In the genomic region with DNA sequence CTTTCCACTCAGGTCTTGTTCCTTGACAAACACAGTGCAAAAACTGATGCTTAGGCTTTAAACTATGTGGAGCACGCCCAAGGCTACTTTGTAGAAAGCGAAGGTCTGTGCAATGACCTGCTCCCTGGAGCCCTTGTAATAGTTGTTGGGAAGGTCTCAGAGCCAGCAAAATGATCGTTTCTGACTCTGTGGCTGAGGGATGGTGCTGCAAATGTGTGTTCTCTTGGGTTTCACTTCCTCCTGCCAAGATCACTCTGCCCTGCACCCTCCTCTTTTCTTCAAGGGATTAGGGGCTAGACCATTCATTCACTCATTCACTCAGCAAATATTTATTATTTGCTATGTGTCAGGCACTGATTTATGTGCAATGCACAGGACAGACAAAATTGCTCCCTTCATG, we compare ENCODE assay signal across 13 cellular contexts.
DNase-seq lines count a peak whose midpoint lies in the region; ATAC-seq lines count a peak whose summit lies in the region.
"Had no signal": no experiment of that assay in that cellular context is flagged by ENCODE, and none has a peak within 500 bp of the region (broad histone marks: within the 10 kb centered on the region; RNA-seq: fewer than 3 reads in every experiment).

No MANE protein-coding gene starts in this region.

- H3K36me3 Mint-ChIP-seq in naive B cell, result peaks cover 0 to 2% of the 10 kb centered on the region in 2 donors
- H3K36me3 Mint-ChIP-seq: immature natural killer cell had no signal

- no peaks in the 10 kb centered on the region for H3K9me3 ChIP-seq in MG63
- H3K9me3 ChIP-seq: psoas muscle had no signal

- no peaks in the 10 kb centered on the region for H3K27me3 Mint-ChIP-seq in naive B cell

- H3K36me3 ChIP-seq in MG63, result no peaks in the 10 kb centered on the region

- H3K4me1 Mint-ChIP-seq in naive B cell, result peaks cover 36 to 40% (median 36%) of the 10 kb centered on the region in 3 donors

- H3K27ac Mint-ChIP-seq in naive B cell, result peak overlapping the region in 3 of 6 donors; percentile 38 to 73 (median 60)
- H3K27ac Mint-ChIP-seq: immature natural killer cell had no signal

- peak overlapping the region in 6 of 8 donors; percentile 11 to 79 (median 31) for H3K4me3 Mint-ChIP-seq in naive B cell
- H3K4me3 Mint-ChIP-seq: immature natural killer cell had no signal

- ATAC-seq in GM18909 (IDR thresholded peaks at IDR 0.05; ENCODE audit: poor library complexity, unreplicated experiment) (peak; percentile 80), HG02642 (IDR thresholded peaks at IDR 0.05; ENCODE audit: poor library complexity, unreplicated experiment) (peak; percentile 69), naive B cell (ENCODE audit: low read depth in 2 of 2) (peak; percentile 100)
- no peak for ATAC-seq in activated CD4-positive, CD25-positive, alpha-beta regulatory T cell treated with anti-CD3 and anti-CD28 coated beads, Interleukin-2, amount 50 U/mL, for 24 hours
- ATAC-seq: PC-3, psoas muscle had no signal

- intact Hi-C loops in posterior vena cava (cut with DNase I), result no loop called here

- no peaks in the 10 kb centered on the region for H3K27me3 ChIP-seq in MG63

- H3K9me3 Mint-ChIP-seq in naive B cell, result peaks cover 0 to under 1% (median 0%) of the 10 kb centered on the region in 7 donors
- H3K9me3 Mint-ChIP-seq: immature natural killer cell had no signal

- H3K4me3 ChIP-seq in MG63, result no peak overlapping the region
- H3K4me3 ChIP-seq: psoas muscle had no signal

- DNase-seq in MV-4-11 (lab: John Stamatoyannopoulos, UW) (peak; percentile 88), naive B cell (peak; percentile 66), MG63 (no peak), KG1 (lab: John Stamatoyannopoulos, UW) (no peak), posterior vena cava (ENCODE audit: low spot score) (no peak)
- DNase-seq: activated CD4-positive, CD25-positive, alpha-beta regulatory T cell; DMS153; immature natural killer cell; PC-3; psoas muscle had no signal

Comparison
In these comparisons a context has a peak if more than half of its experiments do, and no peak if none do; other contexts are left out.
1. ATAC-seq: peak in GM18909 (single experiment), HG02642 (single experiment) and naive B cell (2 of 2); none in activated CD4-positive, CD25-positive, alpha-beta regulatory T cell treated with anti-CD3 and anti-CD28 coated beads, Interleukin-2, amount 50 U/mL, for 24 hours (0 of 2).
2. DNase-seq: peak in MV-4-11 (single experiment) and naive B cell (single experiment); none in MG63 (single experiment), KG1 (single experiment) and posterior vena cava (single experiment).